10 cellular contexts compared by ENCODE assay signal in the genomic region with DNA sequence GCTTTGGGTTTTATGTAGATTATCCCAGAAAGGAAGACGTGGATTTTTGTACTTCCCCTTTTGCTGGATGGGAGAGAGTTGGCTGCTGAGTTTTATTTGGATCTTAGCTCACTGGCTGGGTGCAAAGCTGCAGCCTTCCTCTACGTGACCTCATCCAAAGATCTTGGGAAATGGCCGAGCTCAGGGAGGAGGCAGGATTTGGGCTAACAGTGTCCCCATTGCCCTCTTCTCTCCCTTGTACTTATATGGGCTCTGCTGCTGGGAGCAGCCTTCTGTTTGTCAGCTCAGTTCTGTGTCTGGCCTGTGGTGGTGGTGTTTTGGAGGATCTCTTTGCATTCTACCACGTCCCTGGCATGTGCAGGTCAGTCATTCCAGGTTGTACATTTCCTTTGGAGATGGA. TPM values are rescaled to one million over a fixed set of nuclear protein-coding genes. Genes with fewer than 3 reads are reported as not detected.
DNase-seq lines count a peak whose midpoint lies in the region; ATAC-seq, FAIRE-seq and TF ChIP-seq lines count a peak whose summit lies in the region.
"Had no signal": no experiment of that assay in that cellular context is flagged by ENCODE, and none has a peak within 500 bp of the region (broad histone marks: within the 10 kb centered on the region; RNA-seq: fewer than 3 reads in every experiment).

No MANE protein-coding gene starts in this region.

- peak in 7 of 8 donors; percentile 12 to 66 (median 56) for ATAC-seq in heart right ventricle
- ATAC-seq: stimulated activated naive B cell treated with anti-CD40 and anti-IgM and Interleukin-4, amounts not matched to agents 10 μg/mL and 1 μg/mL and 100 μg/mL, for 72 hours had no signal

- no peaks in the 10 kb centered on the region for H3K9me3 ChIP-seq in heart right ventricle
- no peaks in the 10 kb centered on the region for H3K9me3 ChIP-seq in subcutaneous abdominal adipose tissue (ENCODE audit: control insufficient read depth in 5 of 5, low read length in 5 of 5)
- H3K9me3 ChIP-seq in small intestine (ENCODE audit: control insufficient read depth, low read depth) = no peaks in the 10 kb centered on the region

- no peak for TF ChIP-seq CTCF in heart right ventricle (IDR thresholded peaks at IDR 0.05)

- peaks cover 0 to 5% (median 0%) of the 10 kb centered on the region in 9 donors for H3K36me3 ChIP-seq in heart right ventricle
- H3K36me3 ChIP-seq in subcutaneous abdominal adipose tissue (ENCODE audit: control insufficient read depth in 5 of 5, insufficient read depth in 5 of 5, low read length in 5 of 5) = peaks cover 4 to 33% (median 22%) of the 10 kb centered on the region in 5 donors
- no peaks in the 10 kb centered on the region for H3K36me3 ChIP-seq in small intestine (ENCODE audit: control insufficient read depth in 2 of 2, insufficient read depth in 2 of 2, low read length in 2 of 2)
- H3K36me3 ChIP-seq: brain microvascular endothelial cell had no signal

- H3K27me3 ChIP-seq in heart right ventricle = no peaks in the 10 kb centered on the region
- H3K27me3 ChIP-seq in subcutaneous abdominal adipose tissue (ENCODE audit: control insufficient read depth in 5 of 5, insufficient read depth in 4 of 5, low read length in 5 of 5) = no peaks in the 10 kb centered on the region
- no peaks in the 10 kb centered on the region for H3K27me3 ChIP-seq in small intestine (ENCODE audit: control insufficient read depth in 2 of 2, insufficient read depth in 2 of 2, low read length in 2 of 2)
- H3K27me3 ChIP-seq: brain microvascular endothelial cell had no signal

- H3K27ac ChIP-seq in heart right ventricle (peak overlapping the region in 8 of 10 donors; percentile 25 to 77 (median 66)), subcutaneous abdominal adipose tissue (ENCODE audit: low read depth, low read length) (peak overlapping the region; percentile 94), small intestine (ENCODE audit: low read depth in 1 of 2, low read length in 1 of 2) (peak overlapping the region in 1 of 2 donors; percentile 66)
- H3K27ac ChIP-seq: brain microvascular endothelial cell had no signal

- H3K4me1 ChIP-seq in heart right ventricle = peaks cover 0 to 31% (median 6%) of the 10 kb centered on the region in 9 donors
- H3K4me1 ChIP-seq in subcutaneous abdominal adipose tissue (ENCODE audit: control insufficient read depth in 5 of 5, insufficient read depth in 5 of 5, low read length in 5 of 5) = peaks cover 17 to 81% (median 68%) of the 10 kb centered on the region in 5 donors
- H3K4me1 ChIP-seq in small intestine (ENCODE audit: control insufficient read depth in 2 of 2, insufficient read depth in 1 of 2, low read depth in 1 of 2, low read length in 1 of 2) = peaks cover 0 to 7% of the 10 kb centered on the region in 2 donors

- no peak for FAIRE-seq in RCC 7860 (lab: Jason Lieb, UNC)
- FAIRE-seq in small intestine (lab: Jason Lieb, UNC) = no peak

- peak overlapping the region; percentile 72 to 89 (median 81) for H3K9ac ChIP-seq in subcutaneous abdominal adipose tissue (ENCODE audit: low read length in 5 of 5)

- H3K4me3 ChIP-seq in heart right ventricle (peak overlapping the region in 9 of 10 donors; percentile 21 to 51 (median 40)), subcutaneous abdominal adipose tissue (ENCODE audit: low read depth in 1 of 5, low read length in 5 of 5) (peak overlapping the region; percentile 70 to 95 (median 75)), small intestine (ENCODE audit: low read depth in 1 of 2, low read length in 2 of 2) (no peak overlapping the region)

- intact Hi-C loops in heart right ventricle (cut with DNase I) = no loop called here

- DNase-seq in heart right ventricle = no peak
- no peak for DNase-seq in RCC 7860 (ENCODE audit: low spot score)
- no peak for DNase-seq in small intestine
- DNase-seq: activated CD8-positive, alpha-beta memory T cell treated with anti-CD3 and anti-CD28 coated beads, Interleukin-2, amount 50 U/mL, for 4 hours; brain microvascular endothelial cell; Calu3; NCI-H1436 treated with DMSO at 0.1 percent for 48 hours; stimulated activated naive B cell treated with anti-CD40 and anti-IgM and Interleukin-4, amounts not matched to agents 10 μg/mL and 1 μg/mL and 100 μg/mL, for 72 hours had no signal

- 58 to 60% methylated on average over 4 of the region's 4 CpGs for WGBS in heart right ventricle, 2 donors
- 51 to 72% (median 65%) methylated on average over 4 of the region's 4 CpGs for WGBS in small intestine, 3 donors

RNA-seq across cellular contexts. Expression of gene AOC3, which starts 2.0 kb away (rescaled TPM):
- 10 to 100 TPM in 5 of 10 donors, 1 to 10 TPM in 5; 4.7 to 19.0 (median 10.4) TPM for total RNA-seq in heart right ventricle
- polyA plus RNA-seq in heart right ventricle (10 to 100 TPM; 16.0 to 18.0 TPM), small intestine (10 to 100 TPM in 1 of 3 donors, 1 to 10 TPM in 2; 1.3 to 30.0 (median 3.0) TPM)

RNA-seq across cellular contexts. Expression of gene AOC2, which starts 8.6 kb away (rescaled TPM):
- total RNA-seq in heart right ventricle = under 1 TPM; 0.14 to 0.72 (median 0.45) TPM
- polyA plus RNA-seq in heart right ventricle = under 1 TPM; 0.51 to 0.54 TPM
- polyA plus RNA-seq in small intestine = 1 to 10 TPM in 2 of 3 donors, under 1 TPM in 1; 0.54 to 1.3 (median 1.1) TPM

RNA-seq across cellular contexts. Expression of gene PSME3, which starts 19.8 kb away (rescaled TPM):
- total RNA-seq in heart right ventricle = 10 to 100 TPM; 52.1 to 87.4 (median 70.3) TPM
- polyA plus RNA-seq in heart right ventricle (100 to 1,000 TPM in 1 of 2 donors, 10 to 100 TPM in 1; 26.0 to 103 TPM), small intestine (10 to 100 TPM; 49.9 to 93.0 (median 55.9) TPM)

RNA-seq across cellular contexts. Expression of gene BECN1, which starts 28.9 kb away (rescaled TPM):
- 10 to 100 TPM; 71.1 to 87.8 (median 78.3) TPM for total RNA-seq in heart right ventricle
- polyA plus RNA-seq in heart right ventricle = 10 to 100 TPM; 25.2 to 54.8 TPM
- polyA plus RNA-seq in small intestine = 10 to 100 TPM; 73.5 to 96.8 (median 82.3) TPM

RNA-seq across cellular contexts. Expression of gene G6PC1, which starts 47.6 kb away (rescaled TPM):
- total RNA-seq in heart right ventricle = not detected
- not detected for polyA plus RNA-seq in heart right ventricle
- 10 to 100 TPM in 1 of 3 donors, 1 to 10 TPM in 2; 4.1 to 12.1 (median 4.6) TPM for polyA plus RNA-seq in small intestine
- total RNA-seq: Calu3, lung microvascular endothelial cell had no signal

Comparison
In these comparisons a context has a peak if more than half of its experiments do, and no peak if none do; other contexts are left out.
1. H3K4me3 ChIP-seq: peak in heart right ventricle (9 of 10) and subcutaneous abdominal adipose tissue (5 of 5); none in small intestine (0 of 2).